In genomic region chr5:114317751-114318150, GRCh38 we compare ENCODE assay signal across 3 cellular contexts.
TF ChIP-seq lines count a peak whose summit lies in the region.

No MANE protein-coding gene starts in this region.

TF ChIP-seq in SK-N-SH, 30 proteins besides CTCF, POLR2A, EP300 and RAD21:
- TF ChIP-seq TAF1 (IDR thresholded peaks at IDR 0.05; ENCODE audit: borderline replicate concordance, low read depth, low read length) (no peak), FOSL2 (IDR thresholded peaks at IDR 0.05; ENCODE audit: borderline replicate concordance, low read depth) (no peak), ELF1 (IDR thresholded peaks at IDR 0.05) (no peak)
TF ChIP-seq in SK-N-SH: peak in this region for 0.

TF ChIP-seq in SK-N-SH treated with all-trans-retinoic acid at 6 μM for 48 hours, 23 proteins besides CTCF, POLR2A, EP300 and RAD21:
- TF ChIP-seq ISL1 (CRISPR knock-in tag; IDR thresholded peaks at IDR 0.05) (no peak), PATZ1 (CRISPR knock-in tag; IDR thresholded peaks at IDR 0.05; ENCODE audit: borderline replicate concordance) (no peak), POU6F1 (CRISPR knock-in tag; IDR thresholded peaks at IDR 0.05; ENCODE audit: borderline replicate concordance, low read depth) (no peak), ZC3H10 (CRISPR knock-in tag; IDR thresholded peaks at IDR 0.05) (no peak), TSHZ2 (CRISPR knock-in tag; IDR thresholded peaks at IDR 0.05) (no peak), ZNF565 (CRISPR knock-in tag; conservative IDR thresholded peaks at IDR 0.05; ENCODE audit: low read depth) (no peak), TOX (CRISPR knock-in tag; IDR thresholded peaks at IDR 0.05; ENCODE audit: borderline replicate concordance) (no peak), OSR1 (CRISPR knock-in tag; IDR thresholded peaks at IDR 0.05) (no peak), ZNF8 (CRISPR knock-in tag; IDR thresholded peaks at IDR 0.05) (no peak), CREB5 (CRISPR knock-in tag; IDR thresholded peaks at IDR 0.05; ENCODE audit: low read depth) (no peak), SNAI2 (CRISPR knock-in tag; IDR thresholded peaks at IDR 0.05) (no peak), BACH2 (CRISPR knock-in tag; IDR thresholded peaks at IDR 0.05; ENCODE audit: borderline replicate concordance) (no peak), ZFP30 (CRISPR knock-in tag; IDR thresholded peaks at IDR 0.05) (no peak), ZFP3 (CRISPR knock-in tag; IDR thresholded peaks at IDR 0.05) (no peak), CSRNP3 (CRISPR knock-in tag; IDR thresholded peaks at IDR 0.05) (no peak), GLIS3 (CRISPR knock-in tag; IDR thresholded peaks at IDR 0.05) (no peak), PPARA (CRISPR knock-in tag; IDR thresholded peaks at IDR 0.05; ENCODE audit: borderline replicate concordance) (no peak)

TF ChIP-seq in endothelial cell of umbilical vein, 7 proteins besides CTCF, POLR2A, EP300 and RAD21:
- no peak for TF ChIP-seq EZH2 (IDR thresholded peaks at IDR 0.05; ENCODE audit: borderline replicate concordance, low read depth, low read length, severe bottlenecking)
- peak; percentile 34 for TF ChIP-seq GATA2 (IDR thresholded peaks at IDR 0.05; ENCODE audit: insufficient read depth, insufficient read length, low read depth, low read length)
TF ChIP-seq in endothelial cell of umbilical vein: peak in this region for 1.
